10 cellular contexts compared by ENCODE assay signal in the genomic region with DNA sequence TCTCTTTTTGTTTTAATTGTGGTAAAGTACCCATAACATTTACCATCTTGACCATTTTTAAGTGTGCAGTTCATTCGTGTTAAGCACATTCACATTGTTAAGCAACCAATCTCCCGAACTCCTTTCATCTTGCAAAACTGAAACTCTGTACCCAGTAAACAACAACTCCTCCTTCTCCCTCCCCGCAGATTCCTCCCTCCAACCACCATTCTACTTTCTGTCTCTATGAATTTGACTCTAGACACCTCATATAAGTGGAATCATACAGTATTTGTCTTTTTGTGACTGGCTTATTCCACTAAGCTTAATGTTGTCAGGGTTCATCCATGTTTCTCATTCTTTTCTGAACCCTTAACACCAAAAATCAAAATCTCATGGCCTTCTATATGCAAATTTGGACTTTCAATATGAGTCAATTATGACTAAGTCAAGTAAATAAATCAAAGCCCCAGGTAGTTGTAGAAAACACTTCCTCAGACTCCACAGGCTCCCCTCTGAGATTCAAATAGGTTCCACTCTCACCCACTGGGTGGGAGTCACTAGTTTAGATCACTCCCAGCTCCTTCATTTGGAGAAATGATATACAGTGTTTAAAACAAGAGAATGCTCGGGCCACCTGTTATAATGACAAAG. TPM values are rescaled to one million over a fixed set of nuclear protein-coding genes. Genes with fewer than 3 reads are reported as not detected.
DNase-seq lines count a peak whose midpoint lies in the region; ATAC-seq and TF ChIP-seq lines count a peak whose summit lies in the region.
"Had no signal": no experiment of that assay in that cellular context is flagged by ENCODE, and none has a peak within 500 bp of the region (broad histone marks: within the 10 kb centered on the region; RNA-seq: fewer than 3 reads in every experiment).

No MANE protein-coding gene starts in this region.

- peaks cover 2% of the 10 kb centered on the region for H3K27me3 Mint-ChIP-seq in activated T-cell treated with anti-CD3 and anti-CD28 coated beads, Interleukin-2, amount 50 U/mL, for 4 hours (ENCODE audit: low read depth)
- peaks cover 64% of the 10 kb centered on the region for H3K27me3 Mint-ChIP-seq in activated T-cell treated with anti-CD3 and anti-CD28 coated beads, Interleukin-2, amount 50 U/mL, for 24 hours
- H3K27me3 Mint-ChIP-seq in memory B cell: peaks cover 9% of the 10 kb centered on the region

- H3K4me3 Mint-ChIP-seq in activated T-cell treated with anti-CD3 and anti-CD28 coated beads, Interleukin-2, amount 50 U/mL, for 4 hours: peak overlapping the region; percentile 36
- no peak overlapping the region for H3K4me3 Mint-ChIP-seq in activated T-cell treated with anti-CD3 and anti-CD28 coated beads, Interleukin-2, amount 50 U/mL, for 24 hours
- no peak overlapping the region for H3K4me3 Mint-ChIP-seq in memory B cell

- WGBS in right lobe of liver (ENCODE audit: insufficient coverage, low coverage, low lambda C conversion rate, missing lambda C conversion rate): 37% methylated on average over 4 of the region's 4 CpGs

- no peaks in the 10 kb centered on the region for H3K9me3 Mint-ChIP-seq in activated T-cell treated with anti-CD3 and anti-CD28 coated beads, Interleukin-2, amount 50 U/mL, for 4 hours
- H3K9me3 Mint-ChIP-seq in activated T-cell treated with anti-CD3 and anti-CD28 coated beads, Interleukin-2, amount 50 U/mL, for 24 hours: no peaks in the 10 kb centered on the region
- H3K9me3 Mint-ChIP-seq in memory B cell: no peaks in the 10 kb centered on the region

- H3K4me3 ChIP-seq in right lobe of liver: no peak overlapping the region

- H3K36me3 ChIP-seq in right lobe of liver: no peaks in the 10 kb centered on the region

- ATAC-seq in activated T-cell treated with anti-CD3 and anti-CD28 coated beads, Interleukin-2, amount 50 U/mL, for 4 hours: peak; percentile 51 to 61
- ATAC-seq in GM21576 (IDR thresholded peaks at IDR 0.05; ENCODE audit: unreplicated experiment): peak; percentile 58
- peak; percentile 61 for ATAC-seq in HG03442 (IDR thresholded peaks at IDR 0.05; ENCODE audit: unreplicated experiment)
- ATAC-seq in memory B cell (ENCODE audit: low read depth): peak; percentile 47
- ATAC-seq in right lobe of liver: no peak

- no peak for TF ChIP-seq CTCF in right lobe of liver (IDR thresholded peaks at IDR 0.05)

- H3K4me1 Mint-ChIP-seq in activated T-cell treated with anti-CD3 and anti-CD28 coated beads, Interleukin-2, amount 50 U/mL, for 4 hours (ENCODE audit: low read depth): peaks cover 34% of the 10 kb centered on the region
- peaks cover 28% of the 10 kb centered on the region for H3K4me1 Mint-ChIP-seq in activated T-cell treated with anti-CD3 and anti-CD28 coated beads, Interleukin-2, amount 50 U/mL, for 24 hours (ENCODE audit: low read depth)
- peaks cover 9% of the 10 kb centered on the region for H3K4me1 Mint-ChIP-seq in memory B cell

- DNase-seq in activated T-cell treated with anti-CD3 and anti-CD28 coated beads, Interleukin-2, amount 50 U/mL, for 4 hours: no peak
- no peak for DNase-seq in activated T-cell treated with anti-CD3 and anti-CD28 coated beads, Interleukin-2, amount 50 U/mL, for 24 hours
- DNase-seq in memory B cell (ENCODE audit: low spot score in 2 of 2) (no peak), cerebellar nuclear complex (lab: John Stamatoyannopoulos, UW) (no peak), right lobe of liver (no peak), cerebellar cortex (ENCODE audit: low spot score) (no peak)

- peaks cover 1% of the 10 kb centered on the region for H3K36me3 Mint-ChIP-seq in activated T-cell treated with anti-CD3 and anti-CD28 coated beads, Interleukin-2, amount 50 U/mL, for 4 hours (ENCODE audit: insufficient read depth)
- no peaks in the 10 kb centered on the region for H3K36me3 Mint-ChIP-seq in activated T-cell treated with anti-CD3 and anti-CD28 coated beads, Interleukin-2, amount 50 U/mL, for 24 hours (ENCODE audit: low read depth)
- H3K36me3 Mint-ChIP-seq in memory B cell: no peaks in the 10 kb centered on the region

- H3K27ac ChIP-seq in right lobe of liver: no peak overlapping the region
- H3K27ac ChIP-seq: C4-2B had no signal

- no peak for TF ChIP-seq POLR2A in right lobe of liver (IDR thresholded peaks at IDR 0.05)

- H3K27ac Mint-ChIP-seq in activated T-cell treated with anti-CD3 and anti-CD28 coated beads, Interleukin-2, amount 50 U/mL, for 24 hours: no peak overlapping the region
- peak overlapping the region; percentile 2 for H3K27ac Mint-ChIP-seq in memory B cell

- no peaks in the 10 kb centered on the region for H3K9me3 ChIP-seq in right lobe of liver

- no peaks in the 10 kb centered on the region for H3K27me3 ChIP-seq in right lobe of liver

- H3K4me1 ChIP-seq in right lobe of liver: no peaks in the 10 kb centered on the region

- intact Hi-C loops in right lobe of liver (cut with DNase I): no loop called here

RNA-seq across cellular contexts. Expression of a gene that starts 9.8 kb away (rescaled TPM):
- under 1 TPM; 0.25 to 0.63 (median 0.45) TPM for total RNA-seq in activated T-cell treated with anti-CD3 and anti-CD28 coated beads, Interleukin-2, amount 50 U/mL, for 4 hours
- total RNA-seq in right lobe of liver: 1 to 10 TPM; 1.2 to 4.1 (median 2.5) TPM
- total RNA-seq: HT1080 had no signal

RNA-seq across cellular contexts. Expression of a gene that starts 40.1 kb away (rescaled TPM):
- 1 to 10 TPM; 2.8 to 5.5 (median 5.0) TPM for total RNA-seq in activated T-cell treated with anti-CD3 and anti-CD28 coated beads, Interleukin-2, amount 50 U/mL, for 4 hours
- 1 to 10 TPM; 6.1 to 9.3 (median 8.1) TPM for total RNA-seq in right lobe of liver

Comparison
In these comparisons a context has a peak if more than half of its experiments do, and no peak if none do; other contexts are left out.
1. ATAC-seq: peak in activated T-cell treated with anti-CD3 and anti-CD28 coated beads, Interleukin-2, amount 50 U/mL, for 4 hours (2 of 2), GM21576 (single experiment), HG03442 (single experiment) and memory B cell (single experiment); none in right lobe of liver (0 of 4).